In genomic region chr1:16014509-16015482, GRCh38 we compare ENCODE assay signal across 11 cellular contexts. TPM values are rescaled to one million over a fixed set of nuclear protein-coding genes. Genes with fewer than 3 reads are reported as not detected.
DNase-seq lines count a peak whose midpoint lies in the region; ATAC-seq and TF ChIP-seq lines count a peak whose summit lies in the region.
"Had no signal": no experiment of that assay in that cellular context is flagged by ENCODE, and none has a peak within 500 bp of the region (broad histone marks: within the 10 kb centered on the region; RNA-seq: fewer than 3 reads in every experiment).

No MANE protein-coding gene starts in this region.

- CTCF ChIA-PET in A673 (lab: Charles Lee) = no interaction called here

- POLR2A ChIA-PET in A673 (lab: Charles Lee; ENCODE audit: low non-redundant PET) = no interaction called here

- TF ChIP-seq CTCF in sigmoid colon (IDR thresholded peaks at IDR 0.05) = no peak
- no peak for TF ChIP-seq CTCF in A673 (conservative IDR thresholded peaks at IDR 0.05; ENCODE audit: low read depth, low read length)

- H3K36me3 ChIP-seq in H7 (replicated peaks; ENCODE audit: control insufficient read depth, insufficient read depth, low read length) (no peaks in the 10 kb centered on the region), sigmoid colon (no peaks in the 10 kb centered on the region), A673 (ENCODE audit: insufficient read depth, low read length, poor library complexity, severe bottlenecking) (no peaks in the 10 kb centered on the region)

- H3K27me3 ChIP-seq in H7 (ENCODE audit: control insufficient read depth, insufficient read depth, low read length) (no peaks in the 10 kb centered on the region), sigmoid colon (no peaks in the 10 kb centered on the region), A673 (replicated peaks; ENCODE audit: insufficient read depth, low read depth, low read length, poor library complexity) (no peaks in the 10 kb centered on the region)

- H3K9me3 ChIP-seq in sigmoid colon (no peaks in the 10 kb centered on the region), A673 (ENCODE audit: low read depth, low read length, poor library complexity, severe bottlenecking) (no peaks in the 10 kb centered on the region)

- no peak overlapping the region for H3K4me3 ChIP-seq in H7 (ENCODE audit: insufficient read depth, low read depth, low read length)
- peak overlapping the region in 2 of 4 donors; percentile 56 to 63 for H3K4me3 ChIP-seq in sigmoid colon
- H3K4me3 ChIP-seq in A673 (ENCODE audit: low read depth, low read length, poor library complexity, severe bottlenecking) = no peak overlapping the region

- H3K27ac ChIP-seq in sigmoid colon (peak overlapping the region; percentile 92 to 94 (median 94)), A673 (ENCODE audit: low read depth, low read length, poor library complexity, severe bottlenecking) (no peak overlapping the region)

- 69 to 74% methylated on average over 17 of the region's 17 CpGs for WGBS in sigmoid colon, 2 donors

- TF ChIP-seq EP300 in sigmoid colon (IDR thresholded peaks at IDR 0.05) = peak in 1 of 4 donors; percentile 79

- ATAC-seq in Right ventricle myocardium superior (ENCODE audit: poor library complexity) (no peak), GM18861 (IDR thresholded peaks at IDR 0.05; ENCODE audit: unreplicated experiment) (no peak)

- intact Hi-C loops in Right ventricle myocardium superior (cut with DNase I) (no loop called here), sigmoid colon (cut with DNase I) (no loop called here), A673 (cut with micrococcal nuclease; ENCODE audit: unreplicated experiment) (no loop called here)

- DNase-seq in H7 (peak; percentile 69), RPMI8226 (peak; percentile 85), Right ventricle myocardium superior (peak; percentile 73), sigmoid colon (peak; percentile 94), NCI-H345 (lab: John Stamatoyannopoulos, UW) (no peak), A673 (ENCODE audit: low spot score) (no peak)
- no peak for DNase-seq in activated naive CD4-positive, alpha-beta T cell treated with anti-CD3 and anti-CD28 coated beads, Interleukin-2, amount 50 U/mL, for 16 hours
- DNase-seq: activated CD4-positive, alpha-beta T cell treated with anti-CD3 and anti-CD28 coated beads, Interleukin-2, amount 10 ng/mL, durations not matched to agents 7 days and 5 days; NK-92 treated with Interleukin-12 subunit alpha and Interleukin-12 subunit beta, amount 100 ng/mL, for 24 hours had no signal

- H3K4me1 ChIP-seq in sigmoid colon (peaks cover 3 to 76% (median 65%) of the 10 kb centered on the region in 4 donors), A673 (ENCODE audit: insufficient read depth, low read length, poor library complexity, severe bottlenecking) (peaks cover 10% of the 10 kb centered on the region)

- peak in 1 of 2 donors; percentile 18 for TF ChIP-seq POLR2A in sigmoid colon (IDR thresholded peaks at IDR 0.05)

- BruUV-seq in A673 (replicated peaks; lab: Mats Ljungman, UMichigan) = no TSS peak

RNA-seq across cellular contexts. Expression of gene HSPB7, which starts 3.0 kb away (rescaled TPM):
- 0.07 TPM in 1 of 2 replicates, not detected in the other for total RNA-seq in H7 (2014; rRNA removed; shearing (Covaris generic))
- 3,577 TPM for total RNA-seq in Right ventricle myocardium superior
- 100 to 1,000 TPM in 2 of 4 donors, 10 to 100 TPM in 2; 44.4 to 224 (median 86.3) TPM for total RNA-seq in sigmoid colon
- 10 to 100 TPM in 1 of 3 donors, 1 to 10 TPM in 2; 6.7 to 22.7 (median 7.2) TPM for polyA plus RNA-seq in sigmoid colon
- not detected in 2 replicates for total RNA-seq in A673 (2021)
- total RNA-seq: activated CD4-positive, alpha-beta T cell treated with anti-CD3 and anti-CD28 coated beads, Interleukin-2, amount 10 ng/mL, durations not matched to agents 7 days and 5 days had no signal

RNA-seq across cellular contexts. Expression of gene CLCNKA, which starts 7.0 kb away (rescaled TPM):
- total RNA-seq in H7 (2014; rRNA removed; shearing (Covaris generic)) = 0.10 and 0.85 TPM in 2 replicates
- total RNA-seq in Right ventricle myocardium superior (0.35 TPM), sigmoid colon (1 to 10 TPM in 1 of 4 donors, not detected in 3; 1.1 TPM), A673 (2021) (0.26 TPM in 1 of 2 replicates, not detected in the other)
- under 1 TPM in 1 of 3 donors, not detected in 2; 0.13 TPM for polyA plus RNA-seq in sigmoid colon
- total RNA-seq: activated CD4-positive, alpha-beta T cell treated with anti-CD3 and anti-CD28 coated beads, Interleukin-2, amount 10 ng/mL, durations not matched to agents 7 days and 5 days had no signal

RNA-seq across cellular contexts. Expression of gene SRARP, which starts 10.8 kb away (rescaled TPM):
- 0.15 and 0.28 TPM in 2 replicates for total RNA-seq in H7 (2014; rRNA removed; shearing (Covaris generic))
- total RNA-seq in Right ventricle myocardium superior (0.59 TPM), sigmoid colon (not detected), A673 (2021) (not detected in 2 replicates)
- polyA plus RNA-seq in sigmoid colon = under 1 TPM in 1 of 3 donors, not detected in 2; under 0.01 TPM
- total RNA-seq: activated CD4-positive, alpha-beta T cell treated with anti-CD3 and anti-CD28 coated beads, Interleukin-2, amount 10 ng/mL, durations not matched to agents 7 days and 5 days; mucosa of gallbladder had no signal

RNA-seq across cellular contexts. Expression of gene CLCNKB, which starts 28.8 kb away (rescaled TPM):
- 2.4 and 2.8 TPM in 2 replicates for total RNA-seq in H7 (2014; rRNA removed; shearing (Covaris generic))
- total RNA-seq in Right ventricle myocardium superior = 2.5 TPM
- total RNA-seq in sigmoid colon = under 1 TPM in 3 of 4 donors, not detected in 1; 0.28 to 0.71 (median 0.33) TPM
- under 1 TPM in 1 of 3 donors, not detected in 2; 0.04 TPM for polyA plus RNA-seq in sigmoid colon
- 0.13 TPM in 1 of 2 replicates, not detected in the other for total RNA-seq in A673 (2021)
- total RNA-seq: activated CD4-positive, alpha-beta T cell treated with anti-CD3 and anti-CD28 coated beads, Interleukin-2, amount 10 ng/mL, durations not matched to agents 7 days and 5 days had no signal

RNA-seq across cellular contexts. Expression of gene ZBTB17, which starts 38.9 kb away (rescaled TPM):
- total RNA-seq in H7 (2014; rRNA removed; shearing (Covaris generic)) = 53.5 and 62.6 TPM in 2 replicates
- total RNA-seq in Right ventricle myocardium superior (21.2 TPM), sigmoid colon (10 to 100 TPM; 22.1 to 38.5 (median 26.5) TPM), A673 (2021) (50.1 and 50.3 TPM in 2 replicates)
- 10 to 100 TPM; 17.4 to 38.7 (median 18.3) TPM for polyA plus RNA-seq in sigmoid colon

Comparison
In these comparisons a context has a peak if more than half of its experiments do, and no peak if none do; other contexts are left out.
1. DNase-seq: peak in H7 (single experiment), RPMI8226 (single experiment), Right ventricle myocardium superior (single experiment) and sigmoid colon (single experiment); none in NCI-H345 (single experiment), A673 (single experiment) and activated naive CD4-positive, alpha-beta T cell treated with anti-CD3 and anti-CD28 coated beads, Interleukin-2, amount 50 U/mL, for 16 hours (single experiment).
2. RNA of gene HSPB7, which starts 3.0 kb away (total RNA-seq): 3,577 TPM in Right ventricle myocardium superior (single experiment) and 44.4 to 224 TPM in sigmoid colon; 0.07 TPM in H7 and not detected in A673; every median in the first group is over 10 times any median in the second.